ENCODE assay signal across 10 cellular contexts in the genomic region with DNA sequence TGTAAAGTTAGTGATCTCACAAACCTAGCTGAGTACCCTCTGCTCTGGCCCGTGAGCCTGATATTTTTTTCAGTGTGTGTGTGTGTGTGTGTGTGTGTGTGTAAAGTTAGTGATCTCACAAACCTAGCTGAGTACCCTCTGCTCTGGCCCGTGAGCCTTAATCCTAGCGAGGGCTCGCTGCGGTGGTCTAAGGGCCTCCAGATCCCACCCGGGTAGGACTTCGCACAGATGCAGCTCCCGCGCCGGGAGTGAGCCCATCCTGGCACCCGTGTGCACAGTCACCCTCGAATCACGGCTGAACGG. TPM values are rescaled to one million over a fixed set of nuclear protein-coding genes. Genes with fewer than 3 reads are reported as not detected.
A peak's percentile ranks its signal among the peaks of the same experiment; 100 is the strongest.
DNase-seq lines count a peak whose midpoint lies in the region; ATAC-seq and TF ChIP-seq lines count a peak whose summit lies in the region.
"Not testable (repeated sequence)": the region's sequence is repeated elsewhere in the genome, so short reads cannot be mapped to it uniquely, and the experiment has no call there.
"Had no signal": no experiment of that assay in that cellular context is flagged by ENCODE, and none has a peak within 500 bp of the region (broad histone marks: within the 10 kb centered on the region; RNA-seq: fewer than 3 reads in every experiment).

No MANE protein-coding gene starts in this region.

- BruUV-seq in MCF 10A (replicated peaks; lab: Mats Ljungman, UMichigan), result not testable (repeated sequence)

- peaks cover 12% of the 10 kb centered on the region for H3K4me1 Mint-ChIP-seq in activated CD4-positive, alpha-beta T cell treated with anti-CD3 and anti-CD28 coated beads for 36 hours
- H3K4me1 Mint-ChIP-seq in MCF 10A (ENCODE audit: insufficient read depth, unreplicated experiment), result not testable (repeated sequence)

- peaks cover 14% of the 10 kb centered on the region for H3K79me2 ChIP-seq in Karpas-422 (ENCODE audit: low read length)

- peak overlapping the region; percentile 87 for H2AFZ ChIP-seq in Karpas-422 (ENCODE audit: low read length)

- DNase-seq in Karpas-422; activated CD4-positive, alpha-beta T cell treated with anti-CD3 and anti-CD28 coated beads for 36 hours; MCF 10A (ENCODE audit: unreplicated experiment): not testable (repeated sequence)
- peak; percentile 55 for DNase-seq in foreskin melanocyte

- H3K9me3 Mint-ChIP-seq in activated CD4-positive, alpha-beta T cell treated with anti-CD3 and anti-CD28 coated beads for 36 hours (ENCODE audit: low read depth); MCF 10A (ENCODE audit: unreplicated experiment): not testable (repeated sequence)

- peak overlapping the region; percentile 95 for H3K4me3 ChIP-seq in Karpas-422 (ENCODE audit: low read length)
- H3K4me3 ChIP-seq in mononuclear cell (ENCODE audit: low read length), result peak overlapping the region; percentile 81
- H3K4me3 ChIP-seq in skeletal muscle tissue (ENCODE audit: low read length in 3 of 3), result peak overlapping the region; percentile 76 to 96 (median 89)

- CTCF ChIA-PET in activated CD4-positive, alpha-beta T cell treated with anti-CD3 and anti-CD28 coated beads for 36 hours (lab: Charles Lee), result interaction anchor here (0.8 to 1.2 kb wide), 3 partner anchors 115 to 244 kb away, joined by 3 to 5 read pairs (median 4); a partner anchor contains a TSS
- CTCF ChIA-PET in MCF 10A (lab: Yijun Ruan, JAX), result interaction anchor here (0.6 to 0.9 kb wide), 2 partner anchors 10 to 51 kb away, joined by 3 read pairs; no protein-coding TSS in a partner anchor

- H3K27me3 ChIP-seq in Karpas-422 (ENCODE audit: low read length); mononuclear cell (ENCODE audit: insufficient read depth, low read length); skeletal muscle tissue (ENCODE audit: control insufficient read depth in 3 of 3, insufficient read depth in 3 of 3, low read length in 3 of 3): not testable (repeated sequence)

- peak; percentile 40 for ATAC-seq in GM18498 (IDR thresholded peaks at IDR 0.05; ENCODE audit: unreplicated experiment)
- peak; percentile 65 for ATAC-seq in activated CD4-positive, alpha-beta T cell treated with anti-CD3 and anti-CD28 coated beads for 36 hours

- peak overlapping the region; percentile 87 for H3K4me2 ChIP-seq in Karpas-422 (ENCODE audit: low read depth, low read length, poor library complexity, severe bottlenecking)

- peak overlapping the region; percentile 91 for H3K4me3 Mint-ChIP-seq in activated CD4-positive, alpha-beta T cell treated with anti-CD3 and anti-CD28 coated beads for 36 hours
- peak overlapping the region; percentile 94 for H3K4me3 Mint-ChIP-seq in MCF 10A (ENCODE audit: unreplicated experiment)

- H3K27ac Mint-ChIP-seq in activated CD4-positive, alpha-beta T cell treated with anti-CD3 and anti-CD28 coated beads for 36 hours, result peak overlapping the region; percentile 84
- peak overlapping the region; percentile 95 for H3K27ac Mint-ChIP-seq in MCF 10A (ENCODE audit: low read depth, unreplicated experiment)

- not testable (repeated sequence) for H3K9me2 ChIP-seq in Karpas-422 (replicated peaks; ENCODE audit: insufficient read depth, low read length)

- not testable (repeated sequence) for H3K9me3 ChIP-seq in Karpas-422 (ENCODE audit: low read length); mononuclear cell (ENCODE audit: low read depth, low read length); skeletal muscle tissue (ENCODE audit: control insufficient read depth in 3 of 3, low read length in 3 of 3)

- peaks cover 13% of the 10 kb centered on the region for H3K4me1 ChIP-seq in Karpas-422 (ENCODE audit: low read length)
- H3K4me1 ChIP-seq in mononuclear cell (ENCODE audit: insufficient read depth, low read length), result peaks cover 27% of the 10 kb centered on the region
- not testable (repeated sequence) for H3K4me1 ChIP-seq in skeletal muscle tissue (ENCODE audit: control insufficient read depth in 3 of 3, insufficient read depth in 3 of 3, low read length in 3 of 3)

- H3K36me3 ChIP-seq in Karpas-422 (ENCODE audit: insufficient read depth, low read length); skeletal muscle tissue (ENCODE audit: control insufficient read depth in 3 of 3, insufficient read depth in 3 of 3, low read length in 3 of 3): not testable (repeated sequence)

- intact Hi-C loops in activated CD4-positive, alpha-beta T cell treated with anti-CD3 and anti-CD28 coated beads for 36 hours (cut with DNase I, micrococcal nuclease), result loop anchor here in 1 of 2 experiments (5.0 kb wide), 2 partner anchors 45 to 115 kb away; a partner anchor contains a TSS
- intact Hi-C loops in MCF 10A (cut with micrococcal nuclease), result loop anchor here (5.0 kb wide), 1 partner anchor 185 kb away; a partner anchor contains a TSS

- H3K27ac ChIP-seq in Karpas-422 (ENCODE audit: low read length) (peak overlapping the region; percentile 69), skeletal muscle tissue (ENCODE audit: low read depth, low read length) (peak overlapping the region; percentile 81)

- POLR2A ChIA-PET in activated CD4-positive, alpha-beta T cell treated with anti-CD3 and anti-CD28 coated beads for 36 hours (lab: Charles Lee), result interaction anchor here (1.0 to 1.3 kb wide), 3 partner anchors 184 to 212 kb away, joined by 3 to 4 read pairs (median 4); no protein-coding TSS in a partner anchor
- POLR2A ChIA-PET in MCF 10A (lab: Yijun Ruan, JAX), result interaction anchor here (0.6 to 4.5 kb wide), 16 partner anchors 8 to 251 kb away, joined by 3 to 72 read pairs (median 4); a partner anchor contains a TSS

- H3K9ac ChIP-seq in Karpas-422 (ENCODE audit: low read length), result peak overlapping the region; percentile 91
- peak overlapping the region; percentile 82 to 87 (median 86) for H3K9ac ChIP-seq in skeletal muscle tissue (ENCODE audit: low read depth in 1 of 3, low read length in 3 of 3)

- H4K20me1 ChIP-seq in Karpas-422 (ENCODE audit: insufficient read depth, low read depth, low read length), result not testable (repeated sequence)

- not testable (repeated sequence) for H3K36me3 Mint-ChIP-seq in activated CD4-positive, alpha-beta T cell treated with anti-CD3 and anti-CD28 coated beads for 36 hours (ENCODE audit: low read depth)
- peaks cover 14% of the 10 kb centered on the region for H3K36me3 Mint-ChIP-seq in MCF 10A (ENCODE audit: insufficient read depth, unreplicated experiment)

- not testable (repeated sequence) for H3K27me3 Mint-ChIP-seq in activated CD4-positive, alpha-beta T cell treated with anti-CD3 and anti-CD28 coated beads for 36 hours; MCF 10A (ENCODE audit: insufficient read depth, unreplicated experiment)

- TF ChIP-seq CTCF in MCF 10A (IDR thresholded peaks at IDR 0.05; ENCODE audit: unreplicated experiment), result not testable (repeated sequence)

RNA-seq across cellular contexts. Expression of a gene that starts 0.7 kb away (rescaled TPM):
- 9.6 and 17.1 TPM in 2 replicates for total RNA-seq in Karpas-422 (2014; rRNA removed; shearing (Covaris generic); ENCODE audit: low replicate concordance)
- 10 to 100 TPM in 1 of 2 experiments, 1 to 10 TPM in 1; 7.3 to 16.3 TPM for total RNA-seq in activated CD4-positive, alpha-beta T cell treated with anti-CD3 and anti-CD28 coated beads for 36 hours
- 22.3 and 23.5 TPM in 2 replicates for total RNA-seq in MCF 10A (2022)
- 2.2 TPM for total RNA-seq in mononuclear cell
- total RNA-seq in skeletal muscle tissue, result 4.2 TPM

RNA-seq across cellular contexts. Expression of a gene that starts 20.8 kb away (rescaled TPM):
- not detected in 2 replicates for total RNA-seq in Karpas-422 (2014; rRNA removed; shearing (Covaris generic); ENCODE audit: low replicate concordance)
- not detected for total RNA-seq in activated CD4-positive, alpha-beta T cell treated with anti-CD3 and anti-CD28 coated beads for 36 hours
- total RNA-seq in MCF 10A (2022) (2.4 and 7.3 TPM in 2 replicates), mononuclear cell (1.3 TPM), skeletal muscle tissue (not detected)
- total RNA-seq: dermis blood vessel endothelial cell, mucosa of gallbladder, Right ventricle myocardium inferior had no signal

RNA-seq across cellular contexts. Expression of a gene that starts 29.8 kb away (rescaled TPM):
- 42.6 and 48.8 TPM in 2 replicates for total RNA-seq in Karpas-422 (2014; rRNA removed; shearing (Covaris generic); ENCODE audit: low replicate concordance)
- total RNA-seq in activated CD4-positive, alpha-beta T cell treated with anti-CD3 and anti-CD28 coated beads for 36 hours, result 10 to 100 TPM; 41.8 to 47.1 TPM
- 64.5 and 78.1 TPM in 2 replicates for total RNA-seq in MCF 10A (2022)
- total RNA-seq in mononuclear cell, result 73.5 TPM
- total RNA-seq in skeletal muscle tissue, result 35.0 TPM
